Comparison of ENCODE assay signal across 22 cellular contexts in the genomic region with DNA sequence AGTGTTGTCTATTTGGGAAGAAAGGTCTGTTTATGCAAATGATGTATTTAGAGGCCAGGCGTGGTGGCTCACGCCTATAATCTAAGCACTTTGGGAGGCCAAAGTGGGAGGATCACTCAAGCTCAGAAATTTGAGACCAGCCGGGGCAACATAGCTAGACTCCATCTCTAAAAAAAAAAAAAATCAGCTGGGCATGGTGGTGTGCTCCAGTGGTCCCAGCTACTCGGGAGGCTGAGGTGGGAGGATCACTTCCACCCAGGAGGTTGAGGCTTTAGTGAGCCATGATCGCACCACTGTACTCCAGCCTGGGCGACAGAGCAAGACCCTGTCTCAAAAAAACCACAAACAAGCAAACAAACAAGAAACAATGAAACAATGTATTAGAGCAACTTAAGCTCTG. TPM values are rescaled to one million over a fixed set of nuclear protein-coding genes. Genes with fewer than 3 reads are reported as not detected.
DNase-seq lines count a peak whose midpoint lies in the region; ATAC-seq, FAIRE-seq and TF ChIP-seq lines count a peak whose summit lies in the region.
"Had no signal": no experiment of that assay in that cellular context is flagged by ENCODE, and none has a peak within 500 bp of the region (broad histone marks: within the 10 kb centered on the region; RNA-seq: fewer than 3 reads in every experiment).

No MANE protein-coding gene starts in this region.

- H2BK120ac ChIP-seq in H1 (replicated peaks; ENCODE audit: low read depth, low read length), result no peak overlapping the region

- TF ChIP-seq POLR2A in HepG2 (IDR thresholded peaks at IDR 0.05; ENCODE audit: insufficient read depth in 1 of 2, low read depth in 2 of 2, low read length in 2 of 2) (no peak), right lobe of liver (IDR thresholded peaks at IDR 0.05) (no peak), K562 (conservative IDR thresholded peaks at IDR 0.05) (no peak), H1 (IDR thresholded peaks at IDR 0.05; ENCODE audit: control extremely low read depth in 1 of 2, low read depth in 2 of 2, low read length in 2 of 2) (no peak)

- H3K9ac ChIP-seq in HepG2 (ENCODE audit: insufficient read depth, low read depth, low read length), result no peak overlapping the region
- H3K9ac ChIP-seq in K562 (ENCODE audit: insufficient read depth in 1 of 2, low read depth in 2 of 2, low read length in 2 of 2), result no peak overlapping the region
- H3K9ac ChIP-seq in H1 (replicated peaks in 1 of 4; ENCODE audit: extremely low read depth in 1 of 4, low read depth in 3 of 4, low read length in 3 of 4), result no peak overlapping the region
- H3K9ac ChIP-seq: BLaER1 treated with 17β-estradiol and CSF1 and Interleukin-3, amounts not matched to agents 10 nM and 100 nM had no signal

- H3K18ac ChIP-seq in H1 (ENCODE audit: extremely low read depth, low read length), result no peak overlapping the region

- 71% methylated on average over 6 of the region's 6 CpGs for WGBS in HepG2 (ENCODE audit: low lambda C conversion rate)
- 80% methylated on average over 5 of the region's 6 CpGs for WGBS in right lobe of liver (ENCODE audit: insufficient coverage, low coverage, low lambda C conversion rate, missing lambda C conversion rate)
- under 1% methylated on average over 6 of the region's 6 CpGs for WGBS in K562 (ENCODE audit: insufficient coverage, low coverage, missing lambda C conversion rate)
- WGBS in H1 (ENCODE audit: extremely low coverage in 1 of 2, insufficient coverage in 1 of 2, insufficient read length in 1 of 2, insufficient replicate concordance in 2 of 2, low coverage in 1 of 2, low lambda C conversion rate in 2 of 2, missing lambda C conversion rate in 1 of 2), 2 experiments, result 87% methylated on average over 6 of the region's 6 CpGs; no CpG with 5 or more reads in 1 of the 2 experiments

- no peaks in the 10 kb centered on the region for H3K36me3 Mint-ChIP-seq in endothelial cell (ENCODE audit: low read depth, unreplicated experiment)
- H3K36me3 Mint-ChIP-seq: CD8-positive, alpha-beta T cell had no signal

- H4K91ac ChIP-seq in H1 (replicated peaks; ENCODE audit: insufficient read length, low read length), result no peak overlapping the region

- POLR2A ChIA-PET in HepG2 (lab: Yijun Ruan, JAX), result no interaction called here
- POLR2A ChIA-PET in K562 (lab: Yijun Ruan, JAX), result no interaction called here
- POLR2A ChIA-PET in H1 (lab: Charles Lee; ENCODE audit: partially characterized antibody), result no interaction called here

- H3K4ac ChIP-seq in H1 (replicated peaks; ENCODE audit: insufficient read length, low read depth, low read length), result no peak overlapping the region

- TF ChIP-seq RAD21 in HepG2 (CRISPR knock-in tag; IDR thresholded peaks at IDR 0.05) (no peak), K562 (CRISPR knock-in tag; conservative IDR thresholded peaks at IDR 0.05 in 1 of 2, IDR thresholded peaks at IDR 0.05 in 1 of 2) (no peak), H1 (IDR thresholded peaks at IDR 0.05 in 1 of 2, conservative IDR thresholded peaks at IDR 0.05 in 1 of 2; ENCODE audit: low read depth in 2 of 2, low read length in 2 of 2) (no peak)

- no peaks in the 10 kb centered on the region for H3K4me1 Mint-ChIP-seq in endothelial cell (ENCODE audit: unreplicated experiment)
- H3K4me1 Mint-ChIP-seq: B cell had no signal

- no peak overlapping the region for H3K56ac ChIP-seq in H1 (replicated peaks; ENCODE audit: insufficient read length, low read depth, low read length)

- H3K4me1 ChIP-seq in HepG2 (ENCODE audit: insufficient read depth, low read length) (peaks cover 24% of the 10 kb centered on the region), right lobe of liver (no peaks in the 10 kb centered on the region), K562 (replicated peaks in 1 of 2; ENCODE audit: control insufficient read depth in 2 of 2, insufficient read depth in 2 of 2, low read length in 2 of 2) (no peaks in the 10 kb centered on the region), H1 (replicated peaks in 1 of 4; ENCODE audit: control insufficient read depth in 3 of 4, insufficient read depth in 4 of 4, low read length in 3 of 4) (peaks cover 0 to 3% (median 0%) of the 10 kb centered on the region in 4 experiments; a peak in 1 of 7 replicates)
- H3K4me1 ChIP-seq: A549, Caco-2 had no signal

- H3K27ac Mint-ChIP-seq in endothelial cell (ENCODE audit: unreplicated experiment), result no peak overlapping the region
- H3K27ac Mint-ChIP-seq: B cell; CD4-positive, alpha-beta T cell; CD8-positive, alpha-beta T cell had no signal

- TF ChIP-seq CTCF in HepG2 (CRISPR knock-in tag; IDR thresholded peaks at IDR 0.05), result no peak
- TF ChIP-seq CTCF in right lobe of liver (IDR thresholded peaks at IDR 0.05), result no peak
- TF ChIP-seq CTCF in K562 (IDR thresholded peaks at IDR 0.05 in 2 of 3, conservative IDR thresholded peaks at IDR 0.05 in 1 of 3; ENCODE audit: insufficient read depth in 2 of 3, low read depth in 1 of 3, low read length in 3 of 3), result no peak
- TF ChIP-seq CTCF in H1 (IDR thresholded peaks at IDR 0.05; ENCODE audit: control extremely low read depth in 1 of 3, insufficient read depth in 1 of 3, low read depth in 1 of 3, low read length in 3 of 3), result no peak
- TF ChIP-seq CTCF in endothelial cell (IDR thresholded peaks at IDR 0.05; ENCODE audit: unreplicated experiment), result no peak

- H3K9me3 ChIP-seq in HepG2 (ENCODE audit: low read length) (no peaks in the 10 kb centered on the region), right lobe of liver (no peaks in the 10 kb centered on the region), K562 (replicated peaks; ENCODE audit: control insufficient read depth, insufficient read depth, low read depth, low read length) (no peaks in the 10 kb centered on the region), H1 (ENCODE audit: insufficient read depth in 2 of 2, low read depth in 1 of 2, low read length in 1 of 2) (no peaks in the 10 kb centered on the region)
- H3K9me3 ChIP-seq: A549; BLaER1 treated with 17β-estradiol and CSF1 and Interleukin-3, amounts not matched to agents 10 nM and 100 nM; Caco-2 had no signal

- no TSS peak for BruUV-seq in HepG2 (replicated peaks; lab: Mats Ljungman, UMichigan)
- BruUV-seq in K562 (replicated peaks; lab: Mats Ljungman, UMichigan), result no TSS peak

- H3K4me2 ChIP-seq in HepG2 (ENCODE audit: low read depth, low read length), result no peak overlapping the region
- H3K4me2 ChIP-seq in K562 (ENCODE audit: insufficient read depth, low read length), result no peak overlapping the region
- no peak overlapping the region for H3K4me2 ChIP-seq in H1 (ENCODE audit: insufficient read depth in 1 of 2, low read depth in 2 of 2, low read length in 2 of 2)
- H3K4me2 ChIP-seq: A549 had no signal

- in situ Hi-C loops in HepG2 (cut with HindIII; ENCODE audit: extremely low pct_ligation_motif_present, low pct_unique_long_range_greater_than_20kb) (loop anchor here (25.0 kb wide), 1 partner anchor 315 kb away; the partner anchor contains the start of gene BRD7), K562 (cut with MboI) (no loop called here)

- H3K4me3 ChIP-seq in HepG2 (replicated peaks in 1 of 3; ENCODE audit: insufficient read depth in 1 of 3, low read depth in 2 of 3, low read length in 3 of 3) (no peak overlapping the region), right lobe of liver (no peak overlapping the region), K562 (no peak overlapping the region), H1 (ENCODE audit: extremely low read depth in 1 of 4, insufficient read depth in 2 of 4, low read depth in 3 of 4, low read length in 4 of 4) (no peak overlapping the region)
- H3K4me3 ChIP-seq: A549; BLaER1 treated with 17β-estradiol and CSF1 and Interleukin-3, amounts not matched to agents 10 nM and 100 nM had no signal

- H3K27me3 Mint-ChIP-seq in endothelial cell (ENCODE audit: unreplicated experiment), result peaks cover 1% of the 10 kb centered on the region

- H4K5ac ChIP-seq in H1 (ENCODE audit: insufficient read length, low read depth, low read length), result no peak overlapping the region

- H3K9me1 ChIP-seq in K562 (ENCODE audit: control insufficient read depth, insufficient read depth, low read length), result no peaks in the 10 kb centered on the region

- no peaks in the 10 kb centered on the region for H3K9me3 Mint-ChIP-seq in endothelial cell (ENCODE audit: unreplicated experiment)
- H3K9me3 Mint-ChIP-seq: CD4-positive, alpha-beta T cell; CD8-positive, alpha-beta T cell had no signal

- no peak overlapping the region for H2BK5ac ChIP-seq in H1 (ENCODE audit: low read depth, low read length)

- no peaks in the 10 kb centered on the region for H3K79me1 ChIP-seq in H1 (ENCODE audit: low read depth, low read length)

- CTCF ChIA-PET in HepG2 (lab: Yijun Ruan, JAX; ENCODE audit: low intra/inter-chr PET ratio, low total read pairs), result no interaction called here
- CTCF ChIA-PET in K562 (lab: Yijun Ruan, JAX; ENCODE audit: low intra/inter-chr PET ratio), result no interaction called here
- CTCF ChIA-PET in H1 (lab: Charles Lee; ENCODE audit: partially characterized antibody), result interaction anchor here (1.0 to 1.4 kb wide), 2 partner anchors 21 kb away, joined by 3 to 7 read pairs; partner anchors contain the start of gene CNEP1R1

- FAIRE-seq in HepG2 (lab: Jason Lieb, UNC), result no peak
- no peak for FAIRE-seq in K562 (lab: Jason Lieb, UNC)
- no peak for FAIRE-seq in H1 (lab: Jason Lieb, UNC)
- FAIRE-seq: A549, D721Med, G401.6, GM12891, GM19239 had no signal

- no peaks in the 10 kb centered on the region for H3K23me2 ChIP-seq in H1 (ENCODE audit: low read depth, low read length)

- H3K23ac ChIP-seq in H1 (ENCODE audit: insufficient read length), result no peak overlapping the region

- H3K79me2 ChIP-seq in HepG2 (ENCODE audit: insufficient read depth, low read length) (no peaks in the 10 kb centered on the region), K562 (ENCODE audit: control insufficient read depth, insufficient read depth, low read length) (no peaks in the 10 kb centered on the region), H1 (ENCODE audit: control insufficient read depth in 1 of 2, insufficient read depth in 2 of 2, low read length in 2 of 2) (no peaks in the 10 kb centered on the region)

- no peak overlapping the region for H3K27ac ChIP-seq in HepG2 (ENCODE audit: extremely low read length, insufficient read depth, low read length)
- no peak overlapping the region for H3K27ac ChIP-seq in right lobe of liver
- H3K27ac ChIP-seq in K562 (ENCODE audit: extremely low read depth, low read depth, low read length), result no peak overlapping the region
- no peak overlapping the region for H3K27ac ChIP-seq in H1 (ENCODE audit: low read depth, low read length)
- H3K27ac ChIP-seq: 22Rv1; A549; BLaER1 treated with 17β-estradiol and CSF1 and Interleukin-3, amounts not matched to agents 10 nM and 100 nM; C4-2B had no signal

- H2BK15ac ChIP-seq in H1 (ENCODE audit: low read length), result no peak overlapping the region

- H2BK12ac ChIP-seq in H1 (ENCODE audit: low read depth, low read length), result no peak overlapping the region

- H3K27me3 ChIP-seq in HepG2 (ENCODE audit: control insufficient read depth in 1 of 2, insufficient read depth in 2 of 2, low read length in 2 of 2), result peaks cover 0 to 4% of the 10 kb centered on the region in 2 experiments; a peak in 1 of 5 replicates
- H3K27me3 ChIP-seq in right lobe of liver, result no peaks in the 10 kb centered on the region
- peaks cover 19 to 21% of the 10 kb centered on the region in 2 experiments for H3K27me3 ChIP-seq in K562 (ENCODE audit: control insufficient read depth in 2 of 2, insufficient read depth in 2 of 2, low read length in 2 of 2)
- no peaks in the 10 kb centered on the region; a peak in 1 of 7 replicates for H3K27me3 ChIP-seq in H1 (replicated peaks in 1 of 4; ENCODE audit: control insufficient read depth in 3 of 4, extremely low read depth in 1 of 4, insufficient read depth in 3 of 4, low read length in 3 of 4)
- H3K27me3 ChIP-seq: BLaER1 treated with 17β-estradiol and CSF1 and Interleukin-3, amounts not matched to agents 10 nM and 100 nM had no signal

- no peak overlapping the region for H2AK5ac ChIP-seq in H1 (ENCODE audit: low read depth, low read length)

- ATAC-seq in HepG2 (no peak), right lobe of liver (no peak), K562 (no peak), HG03520 (IDR thresholded peaks at IDR 0.05; ENCODE audit: unreplicated experiment) (no peak)
- ATAC-seq: A549; CD8-positive, alpha-beta T cell had no signal

- H3K14ac ChIP-seq in H1 (ENCODE audit: insufficient read length), result no peak overlapping the region

- H3K36me3 ChIP-seq in HepG2 (replicated peaks in 1 of 2; ENCODE audit: control insufficient read depth in 1 of 2, insufficient read depth in 2 of 2, low read length in 2 of 2) (no peaks in the 10 kb centered on the region), right lobe of liver (no peaks in the 10 kb centered on the region), K562 (ENCODE audit: control insufficient read depth, insufficient read depth, low read length) (no peaks in the 10 kb centered on the region), H1 (ENCODE audit: control insufficient read depth in 2 of 4, insufficient read depth in 4 of 4, low read length in 3 of 4) (no peaks in the 10 kb centered on the region)
- H3K36me3 ChIP-seq: BLaER1 treated with 17β-estradiol and CSF1 and Interleukin-3, amounts not matched to agents 10 nM and 100 nM had no signal

- intact Hi-C loops in HepG2 (cut with micrococcal nuclease; ENCODE audit: unreplicated experiment), result no loop called here
- intact Hi-C loops in right lobe of liver (cut with DNase I), result no loop called here
- intact Hi-C loops in K562 (cut with micrococcal nuclease), result no loop called here

- H2AFZ ChIP-seq in HepG2 (ENCODE audit: low read length) (no peak overlapping the region), K562 (ENCODE audit: low read depth, low read length) (no peak overlapping the region), H1 (ENCODE audit: low read length) (no peak overlapping the region)

- no peak overlapping the region for H2BK20ac ChIP-seq in H1 (ENCODE audit: low read length)

- H3K4me3 Mint-ChIP-seq in endothelial cell (ENCODE audit: unreplicated experiment), result no peak overlapping the region
- H3K4me3 Mint-ChIP-seq: B cell; CD4-positive, alpha-beta T cell; CD8-positive, alpha-beta T cell had no signal

- H4K8ac ChIP-seq in H1 (ENCODE audit: extremely low read depth, insufficient read depth, low read length), result no peak overlapping the region

- DNase-seq in HepG2 (ENCODE audit: low spot score) (no peak), right lobe of liver (no peak), K562 (ENCODE audit: extremely low read depth in 1 of 4, low spot score in 3 of 4) (no peak), H1 (ENCODE audit: low read depth in 1 of 2, low spot score in 2 of 2) (no peak), endothelial cell (ENCODE audit: low spot score) (no peak)
- DNase-seq: AML-193; Caco-2; Calu3; CD4-positive, alpha-beta T cell; CD8-positive, alpha-beta T cell; DMS79 treated with DMSO at 0.1 percent for 48 hours; GF-D8 had no signal

- no peak for TF ChIP-seq EP300 in HepG2 (IDR thresholded peaks at IDR 0.05; ENCODE audit: low read depth in 2 of 2, low read length in 2 of 2)
- no peak for TF ChIP-seq EP300 in HepG2 (CRISPR knock-in tag; IDR thresholded peaks at IDR 0.05; ENCODE audit: borderline replicate concordance)
- no peak for TF ChIP-seq EP300 in K562 (IDR thresholded peaks at IDR 0.05; ENCODE audit: low read length)
- no peak for TF ChIP-seq EP300 in H1 (IDR thresholded peaks at IDR 0.05; ENCODE audit: borderline replicate concordance in 1 of 2, low read depth in 2 of 2, low read length in 2 of 2)

- H4K20me1 ChIP-seq in HepG2 (ENCODE audit: insufficient read depth, low read length) (no peaks in the 10 kb centered on the region), K562 (replicated peaks; ENCODE audit: control insufficient read depth, insufficient read depth, low read length) (no peaks in the 10 kb centered on the region), H1 (replicated peaks in 1 of 2; ENCODE audit: control insufficient read depth in 1 of 2, insufficient read depth in 2 of 2, low read length in 2 of 2) (peaks cover 0 to 1% of the 10 kb centered on the region in 2 experiments)
- H4K20me1 ChIP-seq: BLaER1 treated with 17β-estradiol and CSF1 and Interleukin-3, amounts not matched to agents 10 nM and 100 nM had no signal

RNA-seq across cellular contexts. Expression of gene HEATR3, which starts 18.9 kb away (rescaled TPM):
- total RNA-seq in HepG2 (2016; rRNA removed; fragmentation: Illumina TruSeq; extraction: Trizol) (52.4 and 60.2 TPM in 2 replicates), right lobe of liver (10 to 100 TPM in 5 of 6 experiments, 1 to 10 TPM in 1; 8.7 to 21.1 (median 12.2) TPM), K562 (2014; rRNA removed) (17.8 and 23.6 TPM in 2 replicates), K562 (2014; rRNA removed; fragmentation: Illumina TruSeq; extraction: Trizol) (18.8 and 19.0 TPM in 2 replicates), K562 (2015; rRNA removed; fragmentation: Illumina TruSeq; extraction: Trizol) (20.2 and 23.6 TPM in 2 replicates), K562 (2021) (18.9 and 19.2 TPM in 2 replicates), endothelial cell (ENCODE audit: unreplicated experiment) (10.3 TPM)
- total RNA-seq in HepG2 (2016; cell fraction: cytosol; rRNA removed; fragmentation: Illumina TruSeq; extraction: Trizol; ENCODE audit: low read depth), result 12.4 and 12.6 TPM in 2 replicates
- total RNA-seq in HepG2 (2016; cell fraction: insoluble cytoplasmic fraction; rRNA removed; fragmentation: Illumina TruSeq; extraction: Trizol), result 53.9 and 59.2 TPM in 2 replicates
- 26.4 and 27.6 TPM in 2 replicates for total RNA-seq in HepG2 (2016; cell fraction: membrane; rRNA removed; fragmentation: Illumina TruSeq; extraction: Trizol)
- total RNA-seq in HepG2 (2016; cell fraction: nucleus; rRNA removed; fragmentation: Illumina TruSeq; extraction: Trizol), result 47.4 and 53.4 TPM in 2 replicates
- polyA plus RNA-seq in HepG2 (2011; rRNA removed) (22.4 and 26.8 TPM in 2 replicates), K562 (2011; rRNA removed) (21.4 and 23.7 TPM in 2 replicates), K562 (2014; fragmentation: Illumina TruSeq; extraction: Trizol) (16.5 and 30.2 TPM in 2 replicates), K562 (2014; fragmentation: Nextera tagmentation; extraction: Ambion mirVana) (1 to 10 TPM; 1.7 to 3.7 TPM), K562 (2014; rRNA removed) (16.7 and 17.5 TPM in 2 replicates), H1 (2011; rRNA removed) (8.9 and 13.0 TPM in 2 replicates)
- polyA plus RNA-seq in HepG2 (2011; cell fraction: cytosol; rRNA removed), result 15.4 and 17.6 TPM in 2 replicates
- polyA plus RNA-seq in HepG2 (2011; cell fraction: nucleus; rRNA removed), result 77.8 and 81.6 TPM in 2 replicates
- polyA plus RNA-seq in HepG2 (2012), result 17.6 and 19.5 TPM in 2 replicates
- polyA plus RNA-seq in HepG2 (2016; cell fraction: cytosol; fragmentation: Illumina TruSeq; extraction: Trizol; ENCODE audit: low read depth), result 4.8 and 5.2 TPM in 2 replicates
- polyA plus RNA-seq in HepG2 (2016; cell fraction: insoluble cytoplasmic fraction; fragmentation: Illumina TruSeq; extraction: Trizol; ENCODE audit: low read depth), result 34.2 and 38.9 TPM in 2 replicates
- 11.1 and 12.7 TPM in 2 replicates for polyA plus RNA-seq in HepG2 (2016; cell fraction: membrane; fragmentation: Illumina TruSeq; extraction: Trizol; ENCODE audit: low read depth)
- 85.8 and 86.3 TPM in 2 replicates for polyA plus RNA-seq in HepG2 (2016; cell fraction: nucleus; fragmentation: Illumina TruSeq; extraction: Trizol; ENCODE audit: insufficient read depth, low read depth)
- 29.3 and 29.9 TPM in 2 replicates for polyA minus RNA-seq in HepG2 (2011; rRNA and poly(A)+ RNA removed; ENCODE audit: low replicate concordance)
- 12.7 and 13.7 TPM in 2 replicates for polyA minus RNA-seq in HepG2 (2011; cell fraction: cytosol; rRNA and poly(A)+ RNA removed)
- polyA minus RNA-seq in HepG2 (2011; cell fraction: nucleus; rRNA and poly(A)+ RNA removed), result 28.8 and 30.3 TPM in 2 replicates
- total RNA-seq in K562 (2011; cell fraction: chromatin; rRNA removed; ENCODE audit: low replicate concordance), result 22.3 and 30.6 TPM in 2 replicates
- 20.1 and 22.7 TPM in 2 replicates for total RNA-seq in K562 (2011; cell fraction: nucleolus; rRNA removed)
- total RNA-seq in K562 (2011; cell fraction: nucleoplasm; rRNA removed), result 18.8 and 20.9 TPM in 2 replicates
- polyA plus RNA-seq in K562 (2011; cell fraction: cytosol; rRNA removed), result 12.4 and 13.1 TPM in 2 replicates
- 48.8 and 52.5 TPM in 2 replicates for polyA plus RNA-seq in K562 (2011; cell fraction: nucleus; rRNA removed)
- polyA plus RNA-seq in K562 (2012), result 8.2 and 10.9 TPM in 2 replicates
- 16.7 and 22.1 TPM in 2 replicates for polyA minus RNA-seq in K562 (2011; rRNA and poly(A)+ RNA removed)
- 10.0 and 16.2 TPM in 2 replicates for polyA minus RNA-seq in K562 (2011; cell fraction: cytosol; rRNA and poly(A)+ RNA removed)
- 19.5 and 21.8 TPM in 2 replicates for polyA minus RNA-seq in K562 (2011; cell fraction: nucleus; rRNA and poly(A)+ RNA removed)
- 22.2 and 29.2 TPM in 2 replicates for total RNA-seq in H1 (2021; fragmentation: NEBNext Ultra II Directional; extraction: Animal tissue kit (Norgen Biotek cat#: 25700))
- 13.7 TPM for polyA plus RNA-seq in H1 (2011; cell fraction: cytosol; rRNA removed)
- polyA plus RNA-seq in H1 (2011; cell fraction: nucleus; rRNA removed), result 18.5 TPM
- polyA plus RNA-seq in H1 (2012, experiment 1 of 2), result 11.7 to 19.5 TPM (median 14.0 TPM) in 4 replicates
- 13.9 TPM for polyA plus RNA-seq in H1 (2012, experiment 2 of 2)
- polyA plus RNA-seq in H1 (2013, experiment 1 of 2), result 15.8 TPM
- polyA plus RNA-seq in H1 (2013, experiment 2 of 2), result 15.9 TPM
- polyA minus RNA-seq in H1 (2011; rRNA and poly(A)+ RNA removed), result 24.8 and 36.6 TPM in 2 replicates
- 30.8 TPM for polyA minus RNA-seq in H1 (2011; cell fraction: cytosol; rRNA and poly(A)+ RNA removed)
- polyA minus RNA-seq in H1 (2011; cell fraction: nucleus; rRNA and poly(A)+ RNA removed), result 18.4 TPM

RNA-seq across cellular contexts. Expression of gene CNEP1R1, which starts 21.8 kb away (rescaled TPM):
- total RNA-seq in HepG2 (2016; rRNA removed; fragmentation: Illumina TruSeq; extraction: Trizol) (22.9 and 23.6 TPM in 2 replicates), right lobe of liver (1 to 10 TPM; 6.0 to 9.6 (median 7.5) TPM), K562 (2014; rRNA removed) (7.6 and 11.8 TPM in 2 replicates), K562 (2014; rRNA removed; fragmentation: Illumina TruSeq; extraction: Trizol) (11.4 and 15.8 TPM in 2 replicates), K562 (2015; rRNA removed; fragmentation: Illumina TruSeq; extraction: Trizol) (11.7 and 13.8 TPM in 2 replicates), K562 (2021) (8.8 and 10.9 TPM in 2 replicates), endothelial cell (ENCODE audit: unreplicated experiment) (32.7 TPM)
- 10.6 and 11.2 TPM in 2 replicates for total RNA-seq in HepG2 (2016; cell fraction: cytosol; rRNA removed; fragmentation: Illumina TruSeq; extraction: Trizol; ENCODE audit: low read depth)
- total RNA-seq in HepG2 (2016; cell fraction: insoluble cytoplasmic fraction; rRNA removed; fragmentation: Illumina TruSeq; extraction: Trizol), result 20.7 and 24.2 TPM in 2 replicates
- total RNA-seq in HepG2 (2016; cell fraction: membrane; rRNA removed; fragmentation: Illumina TruSeq; extraction: Trizol), result 25.2 and 28.8 TPM in 2 replicates
- total RNA-seq in HepG2 (2016; cell fraction: nucleus; rRNA removed; fragmentation: Illumina TruSeq; extraction: Trizol), result 23.6 and 26.4 TPM in 2 replicates
- polyA plus RNA-seq in HepG2 (2011; rRNA removed) (25.3 and 26.8 TPM in 2 replicates), K562 (2011; rRNA removed) (19.4 and 20.1 TPM in 2 replicates), K562 (2014; fragmentation: Illumina TruSeq; extraction: Trizol) (8.1 and 8.8 TPM in 2 replicates), K562 (2014; fragmentation: Nextera tagmentation; extraction: Ambion mirVana) (10 to 100 TPM in 1 of 2 experiments, 1 to 10 TPM in 1; 9.7 to 10.8 TPM), K562 (2014; rRNA removed) (9.7 and 10.6 TPM in 2 replicates), H1 (2011; rRNA removed) (8.4 and 10.6 TPM in 2 replicates)
- polyA plus RNA-seq in HepG2 (2011; cell fraction: cytosol; rRNA removed), result 13.4 and 20.7 TPM in 2 replicates
- 25.5 and 34.1 TPM in 2 replicates for polyA plus RNA-seq in HepG2 (2011; cell fraction: nucleus; rRNA removed)
- polyA plus RNA-seq in HepG2 (2012), result 15.1 and 16.1 TPM in 2 replicates
- 5.8 and 6.8 TPM in 2 replicates for polyA plus RNA-seq in HepG2 (2016; cell fraction: cytosol; fragmentation: Illumina TruSeq; extraction: Trizol; ENCODE audit: low read depth)
- polyA plus RNA-seq in HepG2 (2016; cell fraction: insoluble cytoplasmic fraction; fragmentation: Illumina TruSeq; extraction: Trizol; ENCODE audit: low read depth), result 17.2 and 18.5 TPM in 2 replicates
- 12.5 and 13.8 TPM in 2 replicates for polyA plus RNA-seq in HepG2 (2016; cell fraction: membrane; fragmentation: Illumina TruSeq; extraction: Trizol; ENCODE audit: low read depth)
- polyA plus RNA-seq in HepG2 (2016; cell fraction: nucleus; fragmentation: Illumina TruSeq; extraction: Trizol; ENCODE audit: insufficient read depth, low read depth), result 46.2 and 46.7 TPM in 2 replicates
- 9.1 and 15.4 TPM in 2 replicates for polyA minus RNA-seq in HepG2 (2011; rRNA and poly(A)+ RNA removed; ENCODE audit: low replicate concordance)
- 17.9 and 22.7 TPM in 2 replicates for polyA minus RNA-seq in HepG2 (2011; cell fraction: cytosol; rRNA and poly(A)+ RNA removed)
- 30.4 and 32.3 TPM in 2 replicates for polyA minus RNA-seq in HepG2 (2011; cell fraction: nucleus; rRNA and poly(A)+ RNA removed)
- 30.9 and 56.1 TPM in 2 replicates for total RNA-seq in K562 (2011; cell fraction: chromatin; rRNA removed; ENCODE audit: low replicate concordance)
- total RNA-seq in K562 (2011; cell fraction: nucleolus; rRNA removed), result 28.0 and 29.5 TPM in 2 replicates
- 38.5 and 53.7 TPM in 2 replicates for total RNA-seq in K562 (2011; cell fraction: nucleoplasm; rRNA removed)
- 5.1 and 12.1 TPM in 2 replicates for polyA plus RNA-seq in K562 (2011; cell fraction: cytosol; rRNA removed)
- polyA plus RNA-seq in K562 (2011; cell fraction: nucleus; rRNA removed), result 18.1 and 25.9 TPM in 2 replicates
- 6.9 and 7.8 TPM in 2 replicates for polyA plus RNA-seq in K562 (2012)
- 23.6 and 25.8 TPM in 2 replicates for polyA minus RNA-seq in K562 (2011; rRNA and poly(A)+ RNA removed)
- polyA minus RNA-seq in K562 (2011; cell fraction: cytosol; rRNA and poly(A)+ RNA removed), result 9.8 and 10.5 TPM in 2 replicates
- polyA minus RNA-seq in K562 (2011; cell fraction: nucleus; rRNA and poly(A)+ RNA removed), result 16.2 and 23.8 TPM in 2 replicates
- total RNA-seq in H1 (2021; fragmentation: NEBNext Ultra II Directional; extraction: Animal tissue kit (Norgen Biotek cat#: 25700)), result 13.6 and 16.2 TPM in 2 replicates
- polyA plus RNA-seq in H1 (2011; cell fraction: cytosol; rRNA removed), result 12.2 TPM
- 4.2 TPM for polyA plus RNA-seq in H1 (2011; cell fraction: nucleus; rRNA removed)
- polyA plus RNA-seq in H1 (2012, experiment 1 of 2), result 5.5 to 10.2 TPM (median 7.1 TPM) in 4 replicates
- polyA plus RNA-seq in H1 (2012, experiment 2 of 2), result 1.3 TPM
- polyA plus RNA-seq in H1 (2013, experiment 1 of 2), result 12.4 TPM
- polyA plus RNA-seq in H1 (2013, experiment 2 of 2), result 12.2 TPM
- 12.4 and 16.9 TPM in 2 replicates for polyA minus RNA-seq in H1 (2011; rRNA and poly(A)+ RNA removed)
- polyA minus RNA-seq in H1 (2011; cell fraction: cytosol; rRNA and poly(A)+ RNA removed), result 12.6 TPM
- 12.7 TPM for polyA minus RNA-seq in H1 (2011; cell fraction: nucleus; rRNA and poly(A)+ RNA removed)

Comparison
In these comparisons a context has a peak if more than half of its experiments do, and no peak if none do; other contexts are left out.
1. Of the 241 proteins assayed by ChIP-seq in both HepG2 and K562: peak only in HepG2: none; only in K562: none; in both: ZNF121; in neither: 240.